ENCODE assay signal across 8 cellular contexts in genomic region chr16:31427441-31428276, GRCh38. TPM values are rescaled to one million over a fixed set of nuclear protein-coding genes. Genes with fewer than 3 reads are reported as not detected.
DNase-seq lines count a peak whose midpoint lies in the region; ATAC-seq and TF ChIP-seq lines count a peak whose summit lies in the region.

No MANE protein-coding gene starts in this region.

- H3K36me3 ChIP-seq in psoas muscle (ENCODE audit: insufficient read depth in 1 of 2, low read depth in 1 of 2), result peaks cover 0 to 13% of the 10 kb centered on the region in 2 donors
- H3K36me3 ChIP-seq in upper lobe of right lung, result no peaks in the 10 kb centered on the region
- no peaks in the 10 kb centered on the region for H3K36me3 ChIP-seq in MM.1S (replicated peaks; ENCODE audit: insufficient read depth, low read length)

- H3K9ac ChIP-seq in MM.1S (ENCODE audit: low read length), result no peak overlapping the region

- H3K9me3 ChIP-seq in psoas muscle, result no peaks in the 10 kb centered on the region
- no peaks in the 10 kb centered on the region for H3K9me3 ChIP-seq in upper lobe of right lung
- no peaks in the 10 kb centered on the region for H3K9me3 ChIP-seq in MM.1S (replicated peaks; ENCODE audit: insufficient read depth, low read length)

- DNase-seq in NCI-H526 (lab: John Stamatoyannopoulos, UW) (peak; percentile 2 to 73), glomerular visceral epithelial cell (ENCODE audit: extremely low spot score) (peak; percentile 8), psoas muscle (peak; percentile 80 to 90), upper lobe of right lung (peak; percentile 81), MM.1S (no peak), NK-92 (lab: John Stamatoyannopoulos, UW; ENCODE audit: unreplicated experiment) (no peak)
- DNase-seq in activated T-helper 2 cell treated with anti-CD3 and anti-CD28 coated beads, Interferon-gamma antibody, Interleukin-2, Interleukin-4, amounts not matched to agents 10 μg/mL and 5 μg/mL and 100 μg/mL, durations not matched to agents 14 hours and 24 hours and 36 hours (ENCODE audit: low spot score), result peak; percentile 58

- peaks cover 32% of the 10 kb centered on the region for H3K4me1 Mint-ChIP-seq in activated T-helper 2 cell treated with anti-CD3 and anti-CD28 coated beads, Interferon-gamma antibody, Interleukin-2, Interleukin-4, amounts not matched to agents 10 μg/mL and 5 μg/mL and 100 μg/mL, durations not matched to agents 14 hours and 24 hours and 36 hours (ENCODE audit: low read depth)

- H3K36me3 Mint-ChIP-seq in activated T-helper 2 cell treated with anti-CD3 and anti-CD28 coated beads, Interferon-gamma antibody, Interleukin-2, Interleukin-4, amounts not matched to agents 10 μg/mL and 5 μg/mL and 100 μg/mL, durations not matched to agents 14 hours and 24 hours and 36 hours (ENCODE audit: low read depth), result no peaks in the 10 kb centered on the region

- peaks cover 10% of the 10 kb centered on the region for H3F3A ChIP-seq in MM.1S (ENCODE audit: insufficient read depth, low read length)

- no peaks in the 10 kb centered on the region for H3K27me3 Mint-ChIP-seq in activated T-helper 2 cell treated with anti-CD3 and anti-CD28 coated beads, Interferon-gamma antibody, Interleukin-2, Interleukin-4, amounts not matched to agents 10 μg/mL and 5 μg/mL and 100 μg/mL, durations not matched to agents 14 hours and 24 hours and 36 hours (ENCODE audit: low read depth)

- no peak overlapping the region for H3K4me3 Mint-ChIP-seq in activated T-helper 2 cell treated with anti-CD3 and anti-CD28 coated beads, Interferon-gamma antibody, Interleukin-2, Interleukin-4, amounts not matched to agents 10 μg/mL and 5 μg/mL and 100 μg/mL, durations not matched to agents 14 hours and 24 hours and 36 hours (ENCODE audit: low read depth)

- H3K27ac ChIP-seq in psoas muscle (peak overlapping the region; percentile 99), upper lobe of right lung (no peak overlapping the region), MM.1S (ENCODE audit: low read length) (no peak overlapping the region)

- H3K4me2 ChIP-seq in MM.1S (ENCODE audit: low read depth, low read length), result no peak overlapping the region

- H3K27me3 ChIP-seq in psoas muscle (ENCODE audit: insufficient read depth in 3 of 3, low read length in 2 of 3) (no peaks in the 10 kb centered on the region), upper lobe of right lung (no peaks in the 10 kb centered on the region), MM.1S (replicated peaks; ENCODE audit: insufficient read depth, low read length) (no peaks in the 10 kb centered on the region)

- ATAC-seq in psoas muscle (peak; percentile 44 to 51 (median 48)), upper lobe of right lung (peak; percentile 80), HG02840 (IDR thresholded peaks at IDR 0.05; ENCODE audit: low FRiP score, unreplicated experiment) (no peak)

- TF ChIP-seq CTCF in psoas muscle (IDR thresholded peaks at IDR 0.05) (no peak), upper lobe of right lung (IDR thresholded peaks at IDR 0.05) (no peak), MM.1S (IDR thresholded peaks at IDR 0.05; ENCODE audit: low read length) (no peak)

- no peak overlapping the region for H2AFZ ChIP-seq in MM.1S (ENCODE audit: low read length)

- no peak overlapping the region for H3K27ac Mint-ChIP-seq in activated T-helper 2 cell treated with anti-CD3 and anti-CD28 coated beads, Interferon-gamma antibody, Interleukin-2, Interleukin-4, amounts not matched to agents 10 μg/mL and 5 μg/mL and 100 μg/mL, durations not matched to agents 14 hours and 24 hours and 36 hours

- no peaks in the 10 kb centered on the region for H3K79me2 ChIP-seq in MM.1S (ENCODE audit: low read length)

- no peaks in the 10 kb centered on the region for H3K9me2 ChIP-seq in MM.1S (replicated peaks; ENCODE audit: insufficient read depth, low read length)

- H3K9me3 Mint-ChIP-seq in activated T-helper 2 cell treated with anti-CD3 and anti-CD28 coated beads, Interferon-gamma antibody, Interleukin-2, Interleukin-4, amounts not matched to agents 10 μg/mL and 5 μg/mL and 100 μg/mL, durations not matched to agents 14 hours and 24 hours and 36 hours, result no peaks in the 10 kb centered on the region

- peaks cover 42% of the 10 kb centered on the region for H3K4me1 ChIP-seq in psoas muscle
- peaks cover 4% of the 10 kb centered on the region for H3K4me1 ChIP-seq in upper lobe of right lung
- peaks cover 18% of the 10 kb centered on the region; the same call in 1 of the 2 replicates for H3K4me1 ChIP-seq in MM.1S (ENCODE audit: low read length)

- intact Hi-C loops in activated T-helper 2 cell treated with anti-CD3 and anti-CD28 coated beads, Interferon-gamma antibody, Interleukin-2, Interleukin-4, amounts not matched to agents 10 μg/mL and 5 μg/mL and 100 μg/mL, durations not matched to agents 14 hours and 24 hours and 36 hours (cut with micrococcal nuclease), result loop anchor here (10.0 kb wide), 1 partner anchor 163 kb away; no protein-coding TSS in a partner anchor
- intact Hi-C loops in psoas muscle (cut with DNase I) (no loop called here), upper lobe of right lung (cut with DNase I) (no loop called here)

- 6 to 16% (median 8%) methylated on average over 41 to 76 of the region's 83 CpGs for WGBS in psoas muscle, 3 donors

- no peaks in the 10 kb centered on the region for H4K20me1 ChIP-seq in MM.1S (ENCODE audit: insufficient read depth, low read length)

- H3K4me3 ChIP-seq in psoas muscle (peak overlapping the region; percentile 75), upper lobe of right lung (peak overlapping the region; percentile 41), MM.1S (ENCODE audit: low read length) (no peak overlapping the region)

RNA-seq across cellular contexts. Expression of gene COX6A2, which starts 0.5 kb away (rescaled TPM):
- not detected in 2 replicates for total RNA-seq in activated T-helper 2 cell treated with anti-CD3 and anti-CD28 coated beads, Interferon-gamma antibody, Interleukin-2, Interleukin-4, amounts not matched to agents 10 μg/mL and 5 μg/mL and 100 μg/mL, durations not matched to agents 14 hours and 24 hours and 36 hours
- total RNA-seq in psoas muscle, result 1,000 to 10,000 TPM; 1,027 to 1,232 (median 1,156) TPM
- polyA plus RNA-seq in psoas muscle, result 1,000 to 10,000 TPM; 1,633 to 3,792 (median 3,386) TPM
- total RNA-seq in upper lobe of right lung, result not detected

RNA-seq across cellular contexts. Expression of gene ZNF843, which starts 14.9 kb away (rescaled TPM):
- 0.27 and 0.41 TPM in 2 replicates for total RNA-seq in activated T-helper 2 cell treated with anti-CD3 and anti-CD28 coated beads, Interferon-gamma antibody, Interleukin-2, Interleukin-4, amounts not matched to agents 10 μg/mL and 5 μg/mL and 100 μg/mL, durations not matched to agents 14 hours and 24 hours and 36 hours
- 1 to 10 TPM in 1 of 4 donors, under 1 TPM in 3; 0.32 to 1.8 (median 0.93) TPM for total RNA-seq in psoas muscle
- 1 to 10 TPM in 1 of 3 donors, under 1 TPM in 2; 0.17 to 1.5 (median 0.30) TPM for polyA plus RNA-seq in psoas muscle
- total RNA-seq in upper lobe of right lung, result 0.84 TPM

RNA-seq across cellular contexts. Expression of gene ARMC5, which starts 31.6 kb away (rescaled TPM):
- 10.5 and 10.6 TPM in 2 replicates for total RNA-seq in activated T-helper 2 cell treated with anti-CD3 and anti-CD28 coated beads, Interferon-gamma antibody, Interleukin-2, Interleukin-4, amounts not matched to agents 10 μg/mL and 5 μg/mL and 100 μg/mL, durations not matched to agents 14 hours and 24 hours and 36 hours
- total RNA-seq in psoas muscle (10 to 100 TPM; 10.1 to 18.7 (median 13.1) TPM), upper lobe of right lung (10.8 TPM)
- polyA plus RNA-seq in psoas muscle, result 10 to 100 TPM in 1 of 3 donors, 1 to 10 TPM in 2; 6.5 to 11.7 (median 8.5) TPM

RNA-seq across cellular contexts. Expression of gene ITGAD, which starts 34.5 kb away (rescaled TPM):
- 0.18 and 0.21 TPM in 2 replicates for total RNA-seq in activated T-helper 2 cell treated with anti-CD3 and anti-CD28 coated beads, Interferon-gamma antibody, Interleukin-2, Interleukin-4, amounts not matched to agents 10 μg/mL and 5 μg/mL and 100 μg/mL, durations not matched to agents 14 hours and 24 hours and 36 hours
- under 1 TPM in 2 of 4 donors, not detected in 2; 0.07 to 0.42 TPM for total RNA-seq in psoas muscle
- under 1 TPM in 2 of 3 donors, not detected in 1; 0.01 to 0.05 TPM for polyA plus RNA-seq in psoas muscle
- 0.20 TPM for total RNA-seq in upper lobe of right lung

RNA-seq across cellular contexts. Expression of gene TGFB1I1, which starts 44.3 kb away (rescaled TPM):
- total RNA-seq in activated T-helper 2 cell treated with anti-CD3 and anti-CD28 coated beads, Interferon-gamma antibody, Interleukin-2, Interleukin-4, amounts not matched to agents 10 μg/mL and 5 μg/mL and 100 μg/mL, durations not matched to agents 14 hours and 24 hours and 36 hours, result 1.2 and 1.7 TPM in 2 replicates
- 10 to 100 TPM in 1 of 4 donors, 1 to 10 TPM in 3; 8.3 to 11.5 (median 8.7) TPM for total RNA-seq in psoas muscle
- 1 to 10 TPM; 4.5 to 7.0 (median 5.0) TPM for polyA plus RNA-seq in psoas muscle
- total RNA-seq in upper lobe of right lung, result 49.9 TPM

Comparison
In these comparisons a context has a peak if more than half of its experiments do, and no peak if none do; other contexts are left out.
1. DNase-seq: peak in NCI-H526 (2 of 2), activated T-helper 2 cell treated with anti-CD3 and anti-CD28 coated beads, Interferon-gamma antibody, Interleukin-2, Interleukin-4, amounts not matched to agents 10 μg/mL and 5 μg/mL and 100 μg/mL, durations not matched to agents 14 hours and 24 hours and 36 hours (single experiment), glomerular visceral epithelial cell (single experiment), psoas muscle (2 of 2) and upper lobe of right lung (single experiment); none in MM.1S (single experiment) and NK-92 (single experiment).
2. RNA of gene COX6A2, which starts 0.5 kb away (total RNA-seq): 1,027 to 1,232 TPM in psoas muscle; not detected in activated T-helper 2 cell treated with anti-CD3 and anti-CD28 coated beads, Interferon-gamma antibody, Interleukin-2, Interleukin-4, amounts not matched to agents 10 μg/mL and 5 μg/mL and 100 μg/mL, durations not matched to agents 14 hours and 24 hours and 36 hours and not detected in upper lobe of right lung (single experiment); every median in the first group is over 1,000 times any median in the second.